In genomic region chr4:109826719-109827118, GRCh38 we compare ENCODE assay signal across 8 cellular contexts. TPM values are rescaled to one million over a fixed set of nuclear protein-coding genes. Genes with fewer than 3 reads are reported as not detected.
A peak's percentile ranks its signal among the peaks of the same experiment; 100 is the strongest.
DNase-seq lines count a peak whose midpoint lies in the region; ATAC-seq and TF ChIP-seq lines count a peak whose summit lies in the region.

No MANE protein-coding gene starts in this region.

- no peaks in the 10 kb centered on the region for H3K27me3 Mint-ChIP-seq in activated naive CD4-positive, alpha-beta T cell treated with anti-CD3 and anti-CD28 coated beads for 36 hours (ENCODE audit: low read depth)

- peaks cover 15% of the 10 kb centered on the region for H3K36me3 Mint-ChIP-seq in activated naive CD4-positive, alpha-beta T cell treated with anti-CD3 and anti-CD28 coated beads for 36 hours (ENCODE audit: low read depth)

- intact Hi-C loops in activated naive CD4-positive, alpha-beta T cell treated with anti-CD3 and anti-CD28 coated beads for 36 hours (cut with micrococcal nuclease), result loop anchor here (1.0 to 10.0 kb wide), 4 partner anchors 152 to 992 kb away; no protein-coding TSS in a partner anchor
- intact Hi-C loops in aorta (cut with DNase I), result no loop called here

- H3K4me1 ChIP-seq in aorta (ENCODE audit: control insufficient read depth in 1 of 2, insufficient read depth in 2 of 2, low read length in 2 of 2), result no peaks in the 10 kb centered on the region

- H3K4me3 ChIP-seq in WI38 (ENCODE audit: low read depth, low read length) (no peak overlapping the region), kidney epithelial cell (ENCODE audit: low read depth, low read length) (no peak overlapping the region), aorta (ENCODE audit: low read length in 2 of 2) (no peak overlapping the region)

- H3K4me3 Mint-ChIP-seq in activated naive CD4-positive, alpha-beta T cell treated with anti-CD3 and anti-CD28 coated beads for 36 hours, result no peak overlapping the region

- H3K27ac Mint-ChIP-seq in activated naive CD4-positive, alpha-beta T cell treated with anti-CD3 and anti-CD28 coated beads for 36 hours, result no peak overlapping the region

- ATAC-seq in HG03095 (IDR thresholded peaks at IDR 0.05; ENCODE audit: unreplicated experiment) (peak; percentile 69), aorta (ENCODE audit: low FRiP score) (no peak)

- DNase-seq in NOMO-1 (lab: John Stamatoyannopoulos, UW; ENCODE audit: unreplicated experiment in 2 of 2) (peak; percentile 5 to 41), NOMO-1 treated with dmso at 0.1 percent for 144 hours (lab: John Stamatoyannopoulos, UW; ENCODE audit: unreplicated experiment) (no peak), kidney epithelial cell (ENCODE audit: low read depth) (no peak), aorta (no peak)
- no peak for DNase-seq in activated naive CD4-positive, alpha-beta T cell treated with anti-CD3 and anti-CD28 coated beads for 36 hours
- no peak for DNase-seq in activated naive CD4-positive, alpha-beta T cell treated with Interleukin-2 at 50 U/mL for 16 hours

- H3K4me1 Mint-ChIP-seq in activated naive CD4-positive, alpha-beta T cell treated with anti-CD3 and anti-CD28 coated beads for 36 hours (ENCODE audit: low read depth), result peaks cover 5% of the 10 kb centered on the region

- H3K27me3 ChIP-seq in kidney epithelial cell (ENCODE audit: control insufficient read depth, insufficient read depth, low read length) (no peaks in the 10 kb centered on the region), aorta (ENCODE audit: control insufficient read depth in 1 of 2, insufficient read depth in 2 of 2, low read length in 1 of 2) (no peaks in the 10 kb centered on the region)

- peak; percentile 24; the same call in 1 of the 2 replicates for TF ChIP-seq CTCF in WI38 (IDR thresholded peaks at IDR 0.05; ENCODE audit: low read depth, low read length)
- peak; percentile 33 for TF ChIP-seq CTCF in kidney epithelial cell (IDR thresholded peaks at IDR 0.05; ENCODE audit: insufficient read depth, low read length, poor library complexity, severe bottlenecking)

- H3K36me3 ChIP-seq in kidney epithelial cell (ENCODE audit: control insufficient read depth, insufficient read depth, low read length) (no peaks in the 10 kb centered on the region), aorta (ENCODE audit: control insufficient read depth in 1 of 2, insufficient read depth in 2 of 2, low read length in 1 of 2) (peaks cover 2 to 4% of the 10 kb centered on the region in 2 donors)

- no peaks in the 10 kb centered on the region for H3K9me3 ChIP-seq in aorta (ENCODE audit: control insufficient read depth, low read length)

- CTCF ChIA-PET in activated naive CD4-positive, alpha-beta T cell treated with anti-CD3 and anti-CD28 coated beads for 36 hours (lab: Charles Lee), result interaction anchor here (0.9 to 2.3 kb wide), 7 partner anchors 9 to 395 kb away, joined by 3 to 8 read pairs (median 3); no protein-coding TSS in a partner anchor

- no peaks in the 10 kb centered on the region for H3K9me3 Mint-ChIP-seq in activated naive CD4-positive, alpha-beta T cell treated with anti-CD3 and anti-CD28 coated beads for 36 hours

- H3K27ac ChIP-seq in aorta (ENCODE audit: low read depth in 1 of 2, low read length in 2 of 2), result no peak overlapping the region

RNA-seq across cellular contexts. Expression of gene RRH, which starts 1.1 kb away (rescaled TPM):
- total RNA-seq in kidney epithelial cell (not detected in 2 replicates), aorta (under 1 TPM; 0.27 to 0.71 TPM)
- not detected for total RNA-seq in activated naive CD4-positive, alpha-beta T cell treated with anti-CD3 and anti-CD28 coated beads for 36 hours
- polyA plus RNA-seq in aorta, result not detected

RNA-seq across cellular contexts. Expression of gene GAR1, which starts 11.2 kb away (rescaled TPM):
- total RNA-seq in kidney epithelial cell (13.0 and 16.4 TPM in 2 replicates), aorta (10 to 100 TPM in 1 of 2 donors, 1 to 10 TPM in 1; 9.8 to 11.3 TPM)
- total RNA-seq in activated naive CD4-positive, alpha-beta T cell treated with anti-CD3 and anti-CD28 coated beads for 36 hours, result 10 to 100 TPM; 18.9 to 24.4 TPM
- polyA plus RNA-seq in aorta, result 10 to 100 TPM in 1 of 2 donors, 1 to 10 TPM in 1; 9.3 to 11.5 TPM

RNA-seq across cellular contexts. Expression of gene LRIT3, which starts 21.2 kb away (rescaled TPM):
- total RNA-seq in kidney epithelial cell (0.08 and 0.14 TPM in 2 replicates), aorta (under 1 TPM; 0.26 to 0.36 TPM)
- under 1 TPM in 1 of 2 experiments, not detected in 1; 0.05 TPM for total RNA-seq in activated naive CD4-positive, alpha-beta T cell treated with anti-CD3 and anti-CD28 coated beads for 36 hours
- polyA plus RNA-seq in aorta, result under 1 TPM in 1 of 2 donors, not detected in 1; 0.49 TPM

RNA-seq across cellular contexts. Expression of gene CFI, which starts 24.9 kb away (rescaled TPM):
- total RNA-seq in kidney epithelial cell, result 3.0 and 4.2 TPM in 2 replicates
- not detected for total RNA-seq in activated naive CD4-positive, alpha-beta T cell treated with anti-CD3 and anti-CD28 coated beads for 36 hours
- total RNA-seq in aorta, result 10 to 100 TPM; 33.7 to 64.5 TPM
- 1 to 10 TPM; 1.0 to 1.9 TPM for polyA plus RNA-seq in aorta

Comparison
In these comparisons a context has a peak if more than half of its experiments do, and no peak if none do; other contexts are left out.
1. DNase-seq: peak in NOMO-1 (2 of 2); none in NOMO-1 treated with dmso at 0.1 percent for 144 hours (single experiment), kidney epithelial cell (single experiment), activated naive CD4-positive, alpha-beta T cell treated with anti-CD3 and anti-CD28 coated beads for 36 hours (single experiment), aorta (0 of 2) and activated naive CD4-positive, alpha-beta T cell treated with Interleukin-2 at 50 U/mL for 16 hours (single experiment).